ENCODE assay signal across 1 cellular context in the genomic region with DNA sequence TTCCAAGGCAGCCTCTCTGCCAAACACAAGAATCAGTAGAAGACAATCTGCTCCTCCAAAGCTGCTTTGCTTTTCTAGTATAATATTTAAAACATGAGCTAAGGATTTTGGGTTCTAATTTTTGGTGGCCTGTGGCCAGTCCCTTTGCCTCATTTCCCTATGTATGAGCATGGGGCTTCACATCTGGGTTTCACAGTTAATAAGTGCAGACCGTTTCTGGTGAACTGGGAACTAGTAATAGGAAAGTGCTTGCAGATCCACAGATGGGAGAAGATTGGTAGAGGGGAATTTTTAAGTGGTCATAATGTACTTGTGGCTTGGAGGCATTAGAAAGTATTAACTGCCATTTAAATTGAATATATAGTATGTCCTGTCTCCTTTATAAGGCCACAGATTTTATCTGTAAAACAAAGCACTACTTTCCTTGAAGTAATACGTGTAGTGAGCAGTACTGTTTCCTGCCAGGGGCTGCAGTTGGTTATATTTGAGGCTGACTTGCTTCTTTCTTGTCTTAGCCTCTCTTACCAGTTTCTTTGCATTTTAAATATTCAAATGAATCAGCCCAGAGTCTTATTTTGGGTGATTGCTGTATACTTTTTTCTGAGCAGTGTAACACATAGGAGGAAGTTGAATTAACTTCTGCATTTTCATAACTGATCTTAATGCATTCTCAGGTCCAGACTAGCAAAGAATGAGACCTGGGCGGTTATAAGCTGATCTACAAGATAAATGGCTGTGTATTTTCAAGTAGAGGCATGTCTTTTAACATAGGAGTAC.
TF ChIP-seq lines count a peak whose summit lies in the region.

No MANE protein-coding gene starts in this region.

TF ChIP-seq in GM12878, 131 proteins besides CTCF, POLR2A, EP300 and RAD21 (continued from another document and continues in another):
- TF ChIP-seq, protein P1, sequence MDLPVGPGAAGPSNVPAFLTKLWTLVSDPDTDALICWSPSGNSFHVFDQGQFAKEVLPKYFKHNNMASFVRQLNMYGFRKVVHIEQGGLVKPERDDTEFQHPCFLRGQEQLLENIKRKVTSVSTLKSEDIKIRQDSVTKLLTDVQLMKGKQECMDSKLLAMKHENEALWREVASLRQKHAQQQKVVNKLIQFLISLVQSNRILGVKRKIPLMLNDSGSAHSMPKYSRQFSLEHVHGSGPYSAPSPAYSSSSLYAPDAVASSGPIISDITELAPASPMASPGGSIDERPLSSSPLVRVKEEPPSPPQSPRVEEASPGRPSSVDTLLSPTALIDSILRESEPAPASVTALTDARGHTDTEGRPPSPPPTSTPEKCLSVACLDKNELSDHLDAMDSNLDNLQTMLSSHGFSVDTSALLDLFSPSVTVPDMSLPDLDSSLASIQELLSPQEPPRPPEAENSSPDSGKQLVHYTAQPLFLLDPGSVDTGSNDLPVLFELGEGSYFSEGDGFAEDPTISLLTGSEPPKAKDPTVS (IDR thresholded peaks at IDR 0.05; ENCODE audit: low read depth, low read length) = no peak
- TF ChIP-seq ZNF622 (IDR thresholded peaks at IDR 0.05) (no peak), PML (IDR thresholded peaks at IDR 0.05; ENCODE audit: low read length) (no peak), SP1 (IDR thresholded peaks at IDR 0.05; ENCODE audit: low read depth, low read length) (no peak), PAX8 (IDR thresholded peaks at IDR 0.05) (no peak), CHD2 (IDR thresholded peaks at IDR 0.05; ENCODE audit: borderline replicate concordance, low read depth, low read length) (no peak), LARP7 (IDR thresholded peaks at IDR 0.05) (no peak), IKZF1 (conservative IDR thresholded peaks at IDR 0.05) (0 out of 2 replicates have a peak, but pooled peaks have one; percentile 9), CBX3 (IDR thresholded peaks at IDR 0.05; ENCODE audit: borderline replicate concordance, low read depth) (no peak), BRCA1 (IDR thresholded peaks at IDR 0.05; ENCODE audit: low read depth, low read length) (no peak), FOXM1 (IDR thresholded peaks at IDR 0.05; ENCODE audit: low read depth, low read length) (peak; percentile 34; the same call in 1 of the 2 replicates), HCFC1 (IDR thresholded peaks at IDR 0.05; ENCODE audit: low read length) (no peak), ZNF274 (IDR thresholded peaks at IDR 0.05; ENCODE audit: insufficient read depth, insufficient read length) (no peak), ZNF217 (IDR thresholded peaks at IDR 0.05) (0 out of 2 replicates have a peak, but pooled peaks have one; percentile 23), NR2C1 (IDR thresholded peaks at IDR 0.05) (no peak), EGR1 (IDR thresholded peaks at IDR 0.05; ENCODE audit: borderline replicate concordance in 1 of 2, low read depth in 2 of 2, low read length in 2 of 2) (no peak), SMARCA5 (IDR thresholded peaks at IDR 0.05) (no peak), TAF1 (IDR thresholded peaks at IDR 0.05; ENCODE audit: borderline replicate concordance, low read depth, low read length) (no peak; the same call in 1 of the 2 replicates), SREBF2 (IDR thresholded peaks at IDR 0.05; ENCODE audit: low read length) (no peak), TCF3 (IDR thresholded peaks at IDR 0.05; ENCODE audit: borderline replicate concordance, insufficient read depth, low read depth, low read length) (no peak), ZNF24 (IDR thresholded peaks at IDR 0.05) (no peak), EZH2 (IDR thresholded peaks at IDR 0.05; ENCODE audit: borderline replicate concordance, control insufficient read depth, low read depth, low read length) (no peak), SRF (IDR thresholded peaks at IDR 0.05; ENCODE audit: low read depth in 2 of 2, low read length in 2 of 2) (no peak), MTA3 (IDR thresholded peaks at IDR 0.05; ENCODE audit: borderline replicate concordance, low read length) (no peak), ATF7 (IDR thresholded peaks at IDR 0.05; ENCODE audit: low read depth) (no peak), RBBP5 (conservative IDR thresholded peaks at IDR 0.05) (no peak), PAX5 (IDR thresholded peaks at IDR 0.05; ENCODE audit: borderline replicate concordance, low read depth, low read length) (no peak), RCOR1 (conservative IDR thresholded peaks at IDR 0.05; ENCODE audit: low read depth, low read length) (no peak), JUNB (IDR thresholded peaks at IDR 0.05) (no peak; the same call in 1 of the 2 replicates), POLR2AphosphoS5 (IDR thresholded peaks at IDR 0.05; ENCODE audit: low read length) (peak; percentile 31; the same call in 1 of the 2 replicates), RELA (IDR thresholded peaks at IDR 0.05; ENCODE audit: borderline replicate concordance, partially characterized antibody) (no peak), ZBED1 (IDR thresholded peaks at IDR 0.05; ENCODE audit: borderline replicate concordance) (peak; percentile 43; the same call in 1 of the 2 replicates), NFYA (IDR thresholded peaks at IDR 0.05; ENCODE audit: borderline replicate concordance, low read depth, low read length) (no peak), FOXK2 (IDR thresholded peaks at IDR 0.05) (no peak), SMAD5 (IDR thresholded peaks at IDR 0.05; ENCODE audit: low read depth) (no peak), SUZ12 (IDR thresholded peaks at IDR 0.05; ENCODE audit: unreplicated experiment) (no peak), ZZZ3 (IDR thresholded peaks at IDR 0.05; ENCODE audit: control insufficient read depth, insufficient read length, low read depth) (no peak), GABPA (IDR thresholded peaks at IDR 0.05; ENCODE audit: low read depth) (no peak), MTA2 (IDR thresholded peaks at IDR 0.05; ENCODE audit: low read depth) (peak; percentile 32; the same call in 1 of the 2 replicates)
- TF ChIP-seq, protein P2, sequence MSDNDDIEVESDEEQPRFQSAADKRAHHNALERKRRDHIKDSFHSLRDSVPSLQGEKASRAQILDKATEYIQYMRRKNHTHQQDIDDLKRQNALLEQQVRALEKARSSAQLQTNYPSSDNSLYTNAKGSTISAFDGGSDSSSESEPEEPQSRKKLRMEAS (IDR thresholded peaks at IDR 0.05; ENCODE audit: low read depth, low read length) = no peak
- TF ChIP-seq, protein P3, sequence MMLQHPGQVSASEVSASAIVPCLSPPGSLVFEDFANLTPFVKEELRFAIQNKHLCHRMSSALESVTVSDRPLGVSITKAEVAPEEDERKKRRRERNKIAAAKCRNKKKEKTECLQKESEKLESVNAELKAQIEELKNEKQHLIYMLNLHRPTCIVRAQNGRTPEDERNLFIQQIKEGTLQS (IDR thresholded peaks at IDR 0.05; ENCODE audit: borderline replicate concordance, extremely low read depth, low read depth, low read length) = no peak
- TF ChIP-seq, protein P4, sequence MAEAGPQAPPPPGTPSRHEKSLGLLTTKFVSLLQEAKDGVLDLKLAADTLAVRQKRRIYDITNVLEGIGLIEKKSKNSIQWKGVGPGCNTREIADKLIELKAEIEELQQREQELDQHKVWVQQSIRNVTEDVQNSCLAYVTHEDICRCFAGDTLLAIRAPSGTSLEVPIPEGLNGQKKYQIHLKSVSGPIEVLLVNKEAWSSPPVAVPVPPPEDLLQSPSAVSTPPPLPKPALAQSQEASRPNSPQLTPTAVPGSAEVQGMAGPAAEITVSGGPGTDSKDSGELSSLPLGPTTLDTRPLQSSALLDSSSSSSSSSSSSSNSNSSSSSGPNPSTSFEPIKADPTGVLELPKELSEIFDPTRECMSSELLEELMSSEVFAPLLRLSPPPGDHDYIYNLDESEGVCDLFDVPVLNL (IDR thresholded peaks at IDR 0.05; ENCODE audit: low read depth, low read length) = no peak
- TF ChIP-seq, protein P5, sequence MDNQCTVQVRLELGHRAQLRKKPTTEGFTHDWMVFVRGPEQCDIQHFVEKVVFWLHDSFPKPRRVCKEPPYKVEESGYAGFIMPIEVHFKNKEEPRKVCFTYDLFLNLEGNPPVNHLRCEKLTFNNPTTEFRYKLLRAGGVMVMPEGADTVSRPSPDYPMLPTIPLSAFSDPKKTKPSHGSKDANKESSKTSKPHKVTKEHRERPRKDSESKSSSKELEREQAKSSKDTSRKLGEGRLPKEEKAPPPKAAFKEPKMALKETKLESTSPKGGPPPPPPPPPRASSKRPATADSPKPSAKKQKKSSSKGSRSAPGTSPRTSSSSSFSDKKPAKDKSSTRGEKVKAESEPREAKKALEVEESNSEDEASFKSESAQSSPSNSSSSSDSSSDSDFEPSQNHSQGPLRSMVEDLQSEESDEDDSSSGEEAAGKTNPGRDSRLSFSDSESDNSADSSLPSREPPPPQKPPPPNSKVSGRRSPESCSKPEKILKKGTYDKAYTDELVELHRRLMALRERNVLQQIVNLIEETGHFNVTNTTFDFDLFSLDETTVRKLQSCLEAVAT (IDR thresholded peaks at IDR 0.05) = no peak
- TF ChIP-seq, protein P6, sequence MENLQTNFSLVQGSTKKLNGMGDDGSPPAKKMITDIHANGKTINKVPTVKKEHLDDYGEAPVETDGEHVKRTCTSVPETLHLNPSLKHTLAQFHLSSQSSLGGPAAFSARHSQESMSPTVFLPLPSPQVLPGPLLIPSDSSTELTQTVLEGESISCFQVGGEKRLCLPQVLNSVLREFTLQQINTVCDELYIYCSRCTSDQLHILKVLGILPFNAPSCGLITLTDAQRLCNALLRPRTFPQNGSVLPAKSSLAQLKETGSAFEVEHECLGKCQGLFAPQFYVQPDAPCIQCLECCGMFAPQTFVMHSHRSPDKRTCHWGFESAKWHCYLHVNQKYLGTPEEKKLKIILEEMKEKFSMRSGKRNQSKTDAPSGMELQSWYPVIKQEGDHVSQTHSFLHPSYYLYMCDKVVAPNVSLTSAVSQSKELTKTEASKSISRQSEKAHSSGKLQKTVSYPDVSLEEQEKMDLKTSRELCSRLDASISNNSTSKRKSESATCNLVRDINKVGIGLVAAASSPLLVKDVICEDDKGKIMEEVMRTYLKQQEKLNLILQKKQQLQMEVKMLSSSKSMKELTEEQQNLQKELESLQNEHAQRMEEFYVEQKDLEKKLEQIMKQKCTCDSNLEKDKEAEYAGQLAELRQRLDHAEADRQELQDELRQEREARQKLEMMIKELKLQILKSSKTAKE (IDR thresholded peaks at IDR 0.05; ENCODE audit: low read depth, poor library complexity, severe bottlenecking) = no peak
- TF ChIP-seq, protein P7, sequence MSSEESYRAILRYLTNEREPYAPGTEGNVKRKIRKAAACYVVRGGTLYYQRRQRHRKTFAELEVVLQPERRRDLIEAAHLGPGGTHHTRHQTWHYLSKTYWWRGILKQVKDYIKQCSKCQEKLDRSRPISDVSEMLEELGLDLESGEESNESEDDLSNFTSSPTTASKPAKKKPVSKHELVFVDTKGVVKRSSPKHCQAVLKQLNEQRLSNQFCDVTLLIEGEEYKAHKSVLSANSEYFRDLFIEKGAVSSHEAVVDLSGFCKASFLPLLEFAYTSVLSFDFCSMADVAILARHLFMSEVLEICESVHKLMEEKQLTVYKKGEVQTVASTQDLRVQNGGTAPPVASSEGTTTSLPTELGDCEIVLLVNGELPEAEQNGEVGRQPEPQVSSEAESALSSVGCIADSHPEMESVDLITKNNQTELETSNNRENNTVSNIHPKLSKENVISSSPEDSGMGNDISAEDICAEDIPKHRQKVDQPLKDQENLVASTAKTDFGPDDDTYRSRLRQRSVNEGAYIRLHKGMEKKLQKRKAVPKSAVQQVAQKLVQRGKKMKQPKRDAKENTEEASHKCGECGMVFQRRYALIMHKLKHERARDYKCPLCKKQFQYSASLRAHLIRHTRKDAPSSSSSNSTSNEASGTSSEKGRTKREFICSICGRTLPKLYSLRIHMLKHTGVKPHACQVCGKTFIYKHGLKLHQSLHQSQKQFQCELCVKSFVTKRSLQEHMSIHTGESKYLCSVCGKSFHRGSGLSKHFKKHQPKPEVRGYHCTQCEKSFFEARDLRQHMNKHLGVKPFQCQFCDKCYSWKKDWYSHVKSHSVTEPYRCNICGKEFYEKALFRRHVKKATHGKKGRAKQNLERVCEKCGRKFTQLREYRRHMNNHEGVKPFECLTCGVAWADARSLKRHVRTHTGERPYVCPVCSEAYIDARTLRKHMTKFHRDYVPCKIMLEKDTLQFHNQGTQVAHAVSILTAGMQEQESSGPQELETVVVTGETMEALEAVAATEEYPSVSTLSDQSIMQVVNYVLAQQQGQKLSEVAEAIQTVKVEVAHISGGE (CRISPR knock-in tag; IDR thresholded peaks at IDR 0.05) = no peak
- TF ChIP-seq, protein P8, sequence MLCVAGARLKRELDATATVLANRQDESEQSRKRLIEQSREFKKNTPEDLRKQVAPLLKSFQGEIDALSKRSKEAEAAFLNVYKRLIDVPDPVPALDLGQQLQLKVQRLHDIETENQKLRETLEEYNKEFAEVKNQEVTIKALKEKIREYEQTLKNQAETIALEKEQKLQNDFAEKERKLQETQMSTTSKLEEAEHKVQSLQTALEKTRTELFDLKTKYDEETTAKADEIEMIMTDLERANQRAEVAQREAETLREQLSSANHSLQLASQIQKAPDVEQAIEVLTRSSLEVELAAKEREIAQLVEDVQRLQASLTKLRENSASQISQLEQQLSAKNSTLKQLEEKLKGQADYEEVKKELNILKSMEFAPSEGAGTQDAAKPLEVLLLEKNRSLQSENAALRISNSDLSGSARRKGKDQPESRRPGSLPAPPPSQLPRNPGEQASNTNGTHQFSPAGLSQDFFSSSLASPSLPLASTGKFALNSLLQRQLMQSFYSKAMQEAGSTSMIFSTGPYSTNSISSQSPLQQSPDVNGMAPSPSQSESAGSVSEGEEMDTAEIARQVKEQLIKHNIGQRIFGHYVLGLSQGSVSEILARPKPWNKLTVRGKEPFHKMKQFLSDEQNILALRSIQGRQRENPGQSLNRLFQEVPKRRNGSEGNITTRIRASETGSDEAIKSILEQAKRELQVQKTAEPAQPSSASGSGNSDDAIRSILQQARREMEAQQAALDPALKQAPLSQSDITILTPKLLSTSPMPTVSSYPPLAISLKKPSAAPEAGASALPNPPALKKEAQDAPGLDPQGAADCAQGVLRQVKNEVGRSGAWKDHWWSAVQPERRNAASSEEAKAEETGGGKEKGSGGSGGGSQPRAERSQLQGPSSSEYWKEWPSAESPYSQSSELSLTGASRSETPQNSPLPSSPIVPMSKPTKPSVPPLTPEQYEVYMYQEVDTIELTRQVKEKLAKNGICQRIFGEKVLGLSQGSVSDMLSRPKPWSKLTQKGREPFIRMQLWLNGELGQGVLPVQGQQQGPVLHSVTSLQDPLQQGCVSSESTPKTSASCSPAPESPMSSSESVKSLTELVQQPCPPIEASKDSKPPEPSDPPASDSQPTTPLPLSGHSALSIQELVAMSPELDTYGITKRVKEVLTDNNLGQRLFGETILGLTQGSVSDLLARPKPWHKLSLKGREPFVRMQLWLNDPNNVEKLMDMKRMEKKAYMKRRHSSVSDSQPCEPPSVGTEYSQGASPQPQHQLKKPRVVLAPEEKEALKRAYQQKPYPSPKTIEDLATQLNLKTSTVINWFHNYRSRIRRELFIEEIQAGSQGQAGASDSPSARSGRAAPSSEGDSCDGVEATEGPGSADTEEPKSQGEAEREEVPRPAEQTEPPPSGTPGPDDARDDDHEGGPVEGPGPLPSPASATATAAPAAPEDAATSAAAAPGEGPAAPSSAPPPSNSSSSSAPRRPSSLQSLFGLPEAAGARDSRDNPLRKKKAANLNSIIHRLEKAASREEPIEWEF (IDR thresholded peaks at IDR 0.05; ENCODE audit: insufficient replicate concordance, low read depth, low read length) = no peak
- TF ChIP-seq, protein P9, sequence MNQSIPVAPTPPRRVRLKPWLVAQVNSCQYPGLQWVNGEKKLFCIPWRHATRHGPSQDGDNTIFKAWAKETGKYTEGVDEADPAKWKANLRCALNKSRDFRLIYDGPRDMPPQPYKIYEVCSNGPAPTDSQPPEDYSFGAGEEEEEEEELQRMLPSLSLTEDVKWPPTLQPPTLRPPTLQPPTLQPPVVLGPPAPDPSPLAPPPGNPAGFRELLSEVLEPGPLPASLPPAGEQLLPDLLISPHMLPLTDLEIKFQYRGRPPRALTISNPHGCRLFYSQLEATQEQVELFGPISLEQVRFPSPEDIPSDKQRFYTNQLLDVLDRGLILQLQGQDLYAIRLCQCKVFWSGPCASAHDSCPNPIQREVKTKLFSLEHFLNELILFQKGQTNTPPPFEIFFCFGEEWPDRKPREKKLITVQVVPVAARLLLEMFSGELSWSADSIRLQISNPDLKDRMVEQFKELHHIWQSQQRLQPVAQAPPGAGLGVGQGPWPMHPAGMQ (IDR thresholded peaks at IDR 0.05; ENCODE audit: borderline replicate concordance) = no peak
